ENCODE assay signal across 29 cellular contexts in genomic region chr12:132498931-132499330, GRCh38.
"Had no signal": no experiment of that assay in that cellular context is flagged by ENCODE, and none has a peak within 500 bp of the region (broad histone marks: within the 10 kb centered on the region; RNA-seq: fewer than 3 reads in every experiment).

No MANE protein-coding gene starts in this region.

- H3K4me3 Mint-ChIP-seq: nephron, neural progenitor cell had no signal

- H3K27ac ChIP-seq: colonic mucosa, esophagus squamous epithelium, heart right ventricle, left lung, neural progenitor cell, prostate gland, tibial artery, upper lobe of left lung had no signal

- ATAC-seq: heart right ventricle; left cardiac atrium; left lung; naive thymus-derived CD4-positive, alpha-beta T cell; sciatic nerve; stimulated activated naive CD8-positive, alpha-beta T cell treated with anti-CD3 and anti-CD28 coated beads, Interleukin-15, Interleukin-2, amounts not matched to agents 100 U/mL and 50 U/mL, for 24 hours had no signal

- H3K36me3 Mint-ChIP-seq: naive thymus-derived CD4-positive, alpha-beta T cell; neural progenitor cell had no signal

- H3K9me3 ChIP-seq: colonic mucosa, esophagus squamous epithelium, heart right ventricle, left lung, prostate gland, right atrium auricular region, testis, tibial artery, upper lobe of left lung had no signal

- DNase-seq: colonic mucosa; dermis blood vessel endothelial cell; effector memory CD4-positive, alpha-beta T cell; erythroblast; esophagus squamous epithelium; foreskin melanocyte; glutamatergic neuron; heart right ventricle; hippocampal formation; left cardiac atrium; left lung; mesendoderm; midbrain; naive thymus-derived CD4-positive, alpha-beta T cell; nucleus accumbens; stimulated activated CD4-positive, alpha-beta T cell treated with anti-CD3 and anti-CD28 coated beads, Interleukin-12 subunit alpha, Interleukin-12 subunit beta, amount 100 ng/mL, for 4 hours; stimulated activated CD4-positive, alpha-beta T cell treated with anti-CD3 and anti-CD28 coated beads, Interleukin-1b, Interleukin-23, amount 100 ng/mL, for 48 hours; stimulated activated CD4-positive, alpha-beta T cell treated with anti-CD3 and anti-CD28 coated beads, Interleukin-4, amount 100 ng/mL, for 1 hour; stimulated activated CD8-positive, alpha-beta memory T cell treated with anti-CD3 and anti-CD28 coated beads, Interleukin-4, amount 100 ng/mL, for 48 hours; stimulated activated naive CD8-positive, alpha-beta T cell treated with anti-CD3 and anti-CD28 coated beads, Interleukin-15, Interleukin-2, amounts not matched to agents 100 U/mL and 50 U/mL, for 24 hours; testis; tibial artery had no signal

- H3K9ac ChIP-seq: neural progenitor cell had no signal

- H3K27ac Mint-ChIP-seq: nephron, neural progenitor cell had no signal

- H3K4me3 ChIP-seq: colonic mucosa, esophagus squamous epithelium, heart right ventricle, left lung, neural progenitor cell, prostate gland, right atrium auricular region, smooth muscle cell, testis, tibial artery, upper lobe of left lung had no signal

- H3K4me2 ChIP-seq: neural progenitor cell, smooth muscle cell had no signal

- H3K27me3 ChIP-seq: colonic mucosa, esophagus squamous epithelium, heart right ventricle, left lung, neural progenitor cell, right atrium auricular region, testis, tibial artery, upper lobe of left lung had no signal

- H3K27me3 Mint-ChIP-seq: naive thymus-derived CD4-positive, alpha-beta T cell had no signal

- H2AFZ ChIP-seq: neural progenitor cell had no signal

- H3K36me3 ChIP-seq: colonic mucosa, esophagus squamous epithelium, heart right ventricle, left lung, neural progenitor cell, prostate gland, right atrium auricular region, upper lobe of left lung had no signal

- H3K9me3 Mint-ChIP-seq: nephron, neural progenitor cell had no signal
